Comparison of ENCODE assay signal across 1 cellular context in the genomic region with DNA sequence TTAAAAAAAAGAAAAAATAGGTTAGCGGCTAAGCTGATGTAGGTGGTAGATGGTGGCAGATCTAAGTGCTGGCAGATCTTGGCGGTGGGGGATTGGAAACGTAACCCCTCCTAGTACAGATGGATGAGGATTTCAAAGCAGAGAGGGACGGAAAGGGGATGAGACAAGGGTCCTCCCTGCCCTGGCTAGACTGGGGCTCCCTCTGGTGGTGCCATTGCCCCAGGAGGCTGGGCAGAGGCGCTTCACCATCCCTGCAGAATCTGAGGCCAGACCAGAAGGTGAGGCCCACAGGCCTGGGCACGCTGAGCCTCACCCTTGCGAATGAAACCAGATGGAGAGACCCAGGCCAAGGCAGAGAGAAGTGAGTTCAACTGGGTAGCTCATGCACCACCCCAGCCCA.
TF ChIP-seq lines count a peak whose summit lies in the region.

No MANE protein-coding gene starts in this region.

TF ChIP-seq in liver, 16 proteins besides CTCF, POLR2A, EP300 and RAD21 (continued from another document):
- TF ChIP-seq JUND (IDR thresholded peaks at IDR 0.05) (no peak), HNF4G (IDR thresholded peaks at IDR 0.05) (no peak), TAF1 (conservative IDR thresholded peaks at IDR 0.05) (no peak), RXRA (IDR thresholded peaks at IDR 0.05) (no peak), FOXA2 (IDR thresholded peaks at IDR 0.05) (no peak)
TF ChIP-seq in liver: peak in this region for 0.
